ENCODE assay signal across 12 cellular contexts in genomic region chr2:106189764-106190468, GRCh38. TPM values are rescaled to one million over a fixed set of nuclear protein-coding genes. Genes with fewer than 3 reads are reported as not detected.
DNase-seq lines count a peak whose midpoint lies in the region; ATAC-seq and TF ChIP-seq lines count a peak whose summit lies in the region.
"Had no signal": no experiment of that assay in that cellular context is flagged by ENCODE, and none has a peak within 500 bp of the region (broad histone marks: within the 10 kb centered on the region; RNA-seq: fewer than 3 reads in every experiment).

No MANE protein-coding gene starts in this region.

- DNase-seq in MCF 10A (ENCODE audit: unreplicated experiment): peak; percentile 47
- no peak for DNase-seq in breast epithelium (ENCODE audit: low spot score in 2 of 2)
- no peak for DNase-seq in T-helper 17 cell
- DNase-seq in fibroblast of gingiva (ENCODE audit: low read depth): peak; percentile 36
- no peak for DNase-seq in type B pancreatic cell (ENCODE audit: extremely low spot score, unreplicated experiment)
- no peak for DNase-seq in effector memory CD8-positive, alpha-beta T cell
- no peak for DNase-seq in OCI-LY7 (ENCODE audit: low spot score)
- DNase-seq: activated CD4-positive, CD25-positive, alpha-beta regulatory T cell; NCI-H146; right cardiac atrium had no signal

- H3K4me3 Mint-ChIP-seq in MCF 10A (ENCODE audit: unreplicated experiment) (no peak overlapping the region), T-helper 17 cell (peak overlapping the region; percentile 52), type B pancreatic cell (peak overlapping the region; percentile 49)
- no peak overlapping the region for H3K4me3 Mint-ChIP-seq in effector memory CD8-positive, alpha-beta T cell

- no peak overlapping the region; the same call in 1 of the 2 replicates for H3K4me2 ChIP-seq in OCI-LY7 (ENCODE audit: low read length)

- no peaks in the 10 kb centered on the region for H3K79me2 ChIP-seq in OCI-LY7 (ENCODE audit: insufficient read depth, low read depth, low read length)

- CTCF ChIA-PET in MCF 10A (lab: Yijun Ruan, JAX) (interaction anchor here (0.7 kb wide), 1 partner anchor 90 kb away, joined by 3 read pairs; no protein-coding TSS in a partner anchor), OCI-LY7 (lab: Charles Lee; ENCODE audit: unreplicated experiment) (no interaction called here)

- TF ChIP-seq POLR2A in breast epithelium (IDR thresholded peaks at IDR 0.05): no peak

- H3K9me3 Mint-ChIP-seq in MCF 10A (ENCODE audit: unreplicated experiment) (no peaks in the 10 kb centered on the region), type B pancreatic cell (peaks cover 7% of the 10 kb centered on the region)
- no peaks in the 10 kb centered on the region for H3K9me3 Mint-ChIP-seq in effector memory CD8-positive, alpha-beta T cell

- no peaks in the 10 kb centered on the region for H3K36me3 Mint-ChIP-seq in MCF 10A (ENCODE audit: insufficient read depth, unreplicated experiment)
- H3K36me3 Mint-ChIP-seq in T-helper 17 cell (ENCODE audit: low read depth): peaks cover 13% of the 10 kb centered on the region
- peaks cover 19% of the 10 kb centered on the region for H3K36me3 Mint-ChIP-seq in type B pancreatic cell
- peaks cover 25% of the 10 kb centered on the region for H3K36me3 Mint-ChIP-seq in effector memory CD8-positive, alpha-beta T cell (ENCODE audit: insufficient read depth)

- H3K36me3 ChIP-seq in breast epithelium (no peaks in the 10 kb centered on the region), OCI-LY7 (ENCODE audit: insufficient read depth, low read length) (peaks cover 4% of the 10 kb centered on the region; the same call in 1 of the 2 replicates)

- H3K4me1 ChIP-seq in breast epithelium (peaks cover 0 to 7% of the 10 kb centered on the region in 2 donors), OCI-LY7 (ENCODE audit: insufficient read depth, low read length, poor library complexity, severe bottlenecking) (peaks cover 22% of the 10 kb centered on the region)

- TF ChIP-seq CTCF in MCF 10A (IDR thresholded peaks at IDR 0.05; ENCODE audit: unreplicated experiment) (no peak), breast epithelium (IDR thresholded peaks at IDR 0.05) (no peak), type B pancreatic cell (conservative IDR thresholded peaks at IDR 0.05) (no peak), OCI-LY7 (conservative IDR thresholded peaks at IDR 0.05; ENCODE audit: low read length) (no peak)

- H3K27ac ChIP-seq in breast epithelium (no peak overlapping the region), OCI-LY7 (ENCODE audit: low read depth, low read length, poor library complexity, severe bottlenecking) (no peak overlapping the region)

- H3K9me2 ChIP-seq in OCI-LY7 (ENCODE audit: insufficient read depth, low read length): no peaks in the 10 kb centered on the region

- intact Hi-C loops in MCF 10A (cut with micrococcal nuclease): loop anchor here (5.0 kb wide), 1 partner anchor 83 kb away; no protein-coding TSS in a partner anchor
- intact Hi-C loops in breast epithelium (cut with DNase I; ENCODE audit: low total_unique reads): no loop called here
- intact Hi-C loops in OCI-LY7 (cut with micrococcal nuclease; ENCODE audit: unreplicated experiment): loop anchor here (10.0 kb wide), 1 partner anchor 855 kb away; the partner anchor contains the start of gene C2orf49

- no peak overlapping the region for H2AFZ ChIP-seq in OCI-LY7 (ENCODE audit: low read length)

- no peaks in the 10 kb centered on the region for H3K27me3 ChIP-seq in breast epithelium

- H3K27me3 Mint-ChIP-seq in MCF 10A (ENCODE audit: insufficient read depth, unreplicated experiment): no peaks in the 10 kb centered on the region
- H3K27me3 Mint-ChIP-seq in T-helper 17 cell: no peaks in the 10 kb centered on the region
- H3K27me3 Mint-ChIP-seq in type B pancreatic cell: no peaks in the 10 kb centered on the region
- no peaks in the 10 kb centered on the region for H3K27me3 Mint-ChIP-seq in effector memory CD8-positive, alpha-beta T cell

- H3K27ac Mint-ChIP-seq in MCF 10A (ENCODE audit: low read depth, unreplicated experiment): peak overlapping the region; percentile 79
- H3K27ac Mint-ChIP-seq in T-helper 17 cell: peak overlapping the region; percentile 16
- no peak overlapping the region for H3K27ac Mint-ChIP-seq in type B pancreatic cell
- no peak overlapping the region for H3K27ac Mint-ChIP-seq in effector memory CD8-positive, alpha-beta T cell

- H3K9me3 ChIP-seq in breast epithelium (no peaks in the 10 kb centered on the region), T-helper 17 cell (ENCODE audit: control insufficient read depth, low read length, poor library complexity, severe bottlenecking) (no peaks in the 10 kb centered on the region), OCI-LY7 (ENCODE audit: low read length) (no peaks in the 10 kb centered on the region)

- no peak overlapping the region for H3K4me3 ChIP-seq in breast epithelium
- no peak overlapping the region for H3K4me3 ChIP-seq in OCI-LY7 (ENCODE audit: low read depth, low read length, poor library complexity, severe bottlenecking)
- H3K4me3 ChIP-seq: lung had no signal

- BruUV-seq in MCF 10A (replicated peaks; lab: Mats Ljungman, UMichigan) (no TSS peak), OCI-LY7 (replicated peaks; lab: Mats Ljungman, UMichigan) (no TSS peak)

- ATAC-seq in T-helper 17 cell (no peak), GM18511 (IDR thresholded peaks at IDR 0.05; ENCODE audit: unreplicated experiment) (no peak)
- no peak for ATAC-seq in effector memory CD8-positive, alpha-beta T cell (replicated peaks)
- ATAC-seq: right cardiac atrium had no signal

- H3K4me1 Mint-ChIP-seq in MCF 10A (ENCODE audit: insufficient read depth, unreplicated experiment) (peaks cover 34% of the 10 kb centered on the region), T-helper 17 cell (peaks cover 54% of the 10 kb centered on the region), type B pancreatic cell (ENCODE audit: unreplicated experiment) (peaks cover 41% of the 10 kb centered on the region)
- peaks cover 41 to 51% of the 10 kb centered on the region in 2 donors for H3K4me1 Mint-ChIP-seq in effector memory CD8-positive, alpha-beta T cell (ENCODE audit: low read depth in 2 of 2)

- POLR2A ChIA-PET in MCF 10A (lab: Yijun Ruan, JAX): interaction anchor here (1.0 to 1.3 kb wide), 2 partner anchors 25 to 32 kb away, joined by 3 read pairs; no protein-coding TSS in a partner anchor
- POLR2A ChIA-PET in OCI-LY7 (lab: Charles Lee): no interaction called here

- H4K20me1 ChIP-seq in OCI-LY7 (ENCODE audit: insufficient read depth, low read length): no peaks in the 10 kb centered on the region; the same call in 1 of the 2 replicates

RNA-seq across cellular contexts. Expression of gene UXS1, which starts 4.2 kb away (rescaled TPM):
- 31.2 and 37.6 TPM in 2 replicates for total RNA-seq in MCF 10A (2022)
- total RNA-seq in breast epithelium: 10 to 100 TPM; 17.9 to 38.1 (median 30.5) TPM
- total RNA-seq in T-helper 17 cell: 100 to 1,000 TPM in 1 of 2 donors, 10 to 100 TPM in 1; 96.4 to 106 TPM
- 55.5 and 58.5 TPM in 2 replicates for total RNA-seq in type B pancreatic cell (ENCODE audit: low replicate concordance)
- 21.9 and 23.6 TPM in 2 replicates for total RNA-seq in OCI-LY7 (2014; rRNA removed; shearing (Covaris generic))
- total RNA-seq in OCI-LY7 (2022): 20.5 and 30.4 TPM in 2 replicates

Comparison
In these comparisons a context has a peak if more than half of its experiments do, and no peak if none do; other contexts are left out.
1. DNase-seq: peak in MCF 10A (single experiment) and fibroblast of gingiva (single experiment); none in breast epithelium (0 of 2), T-helper 17 cell (0 of 3), type B pancreatic cell (single experiment), effector memory CD8-positive, alpha-beta T cell (0 of 3) and OCI-LY7 (single experiment).
2. H3K27ac Mint-ChIP-seq: peak in MCF 10A (single experiment) and T-helper 17 cell (single experiment); none in type B pancreatic cell (single experiment) and effector memory CD8-positive, alpha-beta T cell (0 of 2).
3. H3K4me3 Mint-ChIP-seq: peak in T-helper 17 cell (single experiment) and type B pancreatic cell (single experiment); none in MCF 10A (single experiment) and effector memory CD8-positive, alpha-beta T cell (0 of 2).